In genomic region chr19:29528946-29529645, GRCh38 we compare ENCODE assay signal across 10 cellular contexts. TPM values are rescaled to one million over a fixed set of nuclear protein-coding genes. Genes with fewer than 3 reads are reported as not detected.
A peak's percentile ranks its signal among the peaks of the same experiment; 100 is the strongest.
DNase-seq lines count a peak whose midpoint lies in the region; ATAC-seq and TF ChIP-seq lines count a peak whose summit lies in the region.
"Had no signal": no experiment of that assay in that cellular context is flagged by ENCODE, and none has a peak within 500 bp of the region (broad histone marks: within the 10 kb centered on the region; RNA-seq: fewer than 3 reads in every experiment).

No MANE protein-coding gene starts in this region.

- H3K36me3 ChIP-seq in SK-N-SH (replicated peaks in 1 of 2; ENCODE audit: control insufficient read depth in 1 of 2, insufficient read depth in 2 of 2, low read length in 1 of 2) (no peaks in the 10 kb centered on the region), iPS DF 6.9 (ENCODE audit: control insufficient read depth, insufficient read depth, low read length) (no peaks in the 10 kb centered on the region)

- H3K4me3 ChIP-seq in SK-N-SH (ENCODE audit: low read depth in 2 of 2, low read length in 1 of 2), result peak overlapping the region in 1 of 2 experiments; percentile 60; a peak in 1 of 4 replicates
- H3K4me3 ChIP-seq in iPS DF 6.9 (ENCODE audit: low read length), result peak overlapping the region; percentile 32; the same call in 1 of the 2 replicates

- H3K9me2 ChIP-seq in SK-N-SH, result no peaks in the 10 kb centered on the region

- no peaks in the 10 kb centered on the region for H3K9me3 Mint-ChIP-seq in activated naive CD4-positive, alpha-beta T cell treated with anti-CD3 and anti-CD28 coated beads, Interleukin-2, amount 10 ng/mL, durations not matched to agents 7 days and 5 days
- no peaks in the 10 kb centered on the region for H3K9me3 Mint-ChIP-seq in activated naive CD4-positive, alpha-beta T cell treated with anti-CD3 and anti-CD28 coated beads for 36 hours
- H3K9me3 Mint-ChIP-seq in stimulated activated effector memory CD8-positive, alpha-beta T cell treated with anti-CD3 and anti-CD28 coated beads, Interleukin-12 subunit alpha, Interleukin-12 subunit beta, amount 100 ng/mL, for 72 hours, result no peaks in the 10 kb centered on the region

- 16% methylated on average over 37 of the region's 39 CpGs for WGBS in SK-N-SH (ENCODE audit: low lambda C conversion rate)
- no CpG with 5 or more reads among the region's 39 CpGs for WGBS in iPS DF 6.9 (ENCODE audit: insufficient coverage, insufficient read length)

- no peak overlapping the region for H2AFZ ChIP-seq in SK-N-SH (ENCODE audit: low read depth)

- H3K4me1 Mint-ChIP-seq in activated naive CD4-positive, alpha-beta T cell treated with anti-CD3 and anti-CD28 coated beads, Interleukin-2, amount 10 ng/mL, durations not matched to agents 7 days and 5 days, result peaks cover 26% of the 10 kb centered on the region
- H3K4me1 Mint-ChIP-seq in activated naive CD4-positive, alpha-beta T cell treated with anti-CD3 and anti-CD28 coated beads for 36 hours (ENCODE audit: low read depth), result peaks cover 29% of the 10 kb centered on the region
- peaks cover 37% of the 10 kb centered on the region for H3K4me1 Mint-ChIP-seq in stimulated activated effector memory CD8-positive, alpha-beta T cell treated with anti-CD3 and anti-CD28 coated beads, Interleukin-12 subunit alpha, Interleukin-12 subunit beta, amount 100 ng/mL, for 72 hours

- H3K27ac ChIP-seq in SK-N-SH (ENCODE audit: low read depth in 2 of 2, low read length in 1 of 2) (no peak overlapping the region), iPS DF 6.9 (ENCODE audit: low read length) (no peak overlapping the region)
- H3K27ac ChIP-seq: C4-2B had no signal

- no peak overlapping the region for H3K27ac Mint-ChIP-seq in activated naive CD4-positive, alpha-beta T cell treated with anti-CD3 and anti-CD28 coated beads, Interleukin-2, amount 10 ng/mL, durations not matched to agents 7 days and 5 days
- no peak overlapping the region for H3K27ac Mint-ChIP-seq in activated naive CD4-positive, alpha-beta T cell treated with anti-CD3 and anti-CD28 coated beads for 36 hours
- H3K27ac Mint-ChIP-seq in stimulated activated effector memory CD8-positive, alpha-beta T cell treated with anti-CD3 and anti-CD28 coated beads, Interleukin-12 subunit alpha, Interleukin-12 subunit beta, amount 100 ng/mL, for 72 hours, result no peak overlapping the region

- H3K9me3 ChIP-seq in SK-N-SH, result no peaks in the 10 kb centered on the region
- H3K9me3 ChIP-seq in iPS DF 6.9 (ENCODE audit: control insufficient read depth, insufficient read depth, low read length), result no peaks in the 10 kb centered on the region

- H3K4me3 Mint-ChIP-seq in activated naive CD4-positive, alpha-beta T cell treated with anti-CD3 and anti-CD28 coated beads, Interleukin-2, amount 10 ng/mL, durations not matched to agents 7 days and 5 days, result peak overlapping the region; percentile 23
- H3K4me3 Mint-ChIP-seq in activated naive CD4-positive, alpha-beta T cell treated with anti-CD3 and anti-CD28 coated beads for 36 hours, result no peak overlapping the region
- H3K4me3 Mint-ChIP-seq in stimulated activated effector memory CD8-positive, alpha-beta T cell treated with anti-CD3 and anti-CD28 coated beads, Interleukin-12 subunit alpha, Interleukin-12 subunit beta, amount 100 ng/mL, for 72 hours, result peak overlapping the region; percentile 66

- H3F3A ChIP-seq in SK-N-SH (replicated peaks; ENCODE audit: insufficient read depth), result no peaks in the 10 kb centered on the region

- no peaks in the 10 kb centered on the region for H3K79me2 ChIP-seq in SK-N-SH (ENCODE audit: insufficient read depth)

- no peak for TF ChIP-seq EP300 in SK-N-SH (IDR thresholded peaks at IDR 0.05; ENCODE audit: borderline replicate concordance in 1 of 2, low read depth in 1 of 2, low read length in 1 of 2)

- no peaks in the 10 kb centered on the region for H3K36me3 Mint-ChIP-seq in activated naive CD4-positive, alpha-beta T cell treated with anti-CD3 and anti-CD28 coated beads, Interleukin-2, amount 10 ng/mL, durations not matched to agents 7 days and 5 days
- H3K36me3 Mint-ChIP-seq in activated naive CD4-positive, alpha-beta T cell treated with anti-CD3 and anti-CD28 coated beads for 36 hours (ENCODE audit: low read depth), result peaks cover 2% of the 10 kb centered on the region
- no peaks in the 10 kb centered on the region for H3K36me3 Mint-ChIP-seq in stimulated activated effector memory CD8-positive, alpha-beta T cell treated with anti-CD3 and anti-CD28 coated beads, Interleukin-12 subunit alpha, Interleukin-12 subunit beta, amount 100 ng/mL, for 72 hours

- H4K20me1 ChIP-seq in SK-N-SH (ENCODE audit: insufficient read depth), result 0 out of 2 replicates have a peak, but pooled peaks cover 2% of the 10 kb centered on the region

- peak overlapping the region; percentile 83; the same call in 1 of the 2 replicates for H3K4me2 ChIP-seq in SK-N-SH

- no peak for ATAC-seq in stimulated activated effector memory CD8-positive, alpha-beta T cell treated with anti-CD3 and anti-CD28 coated beads, Interleukin-12 subunit alpha, Interleukin-12 subunit beta, amount 100 ng/mL, for 72 hours
- ATAC-seq in GM19324 (IDR thresholded peaks at IDR 0.05; ENCODE audit: low FRiP score, unreplicated experiment) (no peak), HG03520 (IDR thresholded peaks at IDR 0.05; ENCODE audit: unreplicated experiment) (no peak)

- H3K9ac ChIP-seq in SK-N-SH, result no peak overlapping the region

- POLR2A ChIA-PET in SK-N-SH (lab: Yijun Ruan, JAX), result no interaction called here

- H3K27me3 ChIP-seq in SK-N-SH (ENCODE audit: insufficient read depth) (peaks cover 76% of the 10 kb centered on the region), iPS DF 6.9 (ENCODE audit: control insufficient read depth, insufficient read depth, low read length) (peaks cover 47% of the 10 kb centered on the region)

- H3K27me3 Mint-ChIP-seq in activated naive CD4-positive, alpha-beta T cell treated with anti-CD3 and anti-CD28 coated beads, Interleukin-2, amount 10 ng/mL, durations not matched to agents 7 days and 5 days, result peaks cover 99% of the 10 kb centered on the region
- peaks cover 64% of the 10 kb centered on the region for H3K27me3 Mint-ChIP-seq in activated naive CD4-positive, alpha-beta T cell treated with anti-CD3 and anti-CD28 coated beads for 36 hours (ENCODE audit: low read depth)

- DNase-seq in activated naive CD4-positive, alpha-beta T cell treated with anti-CD3 and anti-CD28 coated beads, Interleukin-2, amount 10 ng/mL, durations not matched to agents 7 days and 5 days, result no peak
- DNase-seq in activated naive CD4-positive, alpha-beta T cell treated with anti-CD3 and anti-CD28 coated beads for 36 hours, result no peak
- DNase-seq in SK-N-SH (no peak), iPS DF 6.9 (ENCODE audit: low read depth, low spot score) (no peak), AG20443 (ENCODE audit: low spot score) (no peak)
- DNase-seq in stimulated activated effector memory CD8-positive, alpha-beta T cell treated with anti-CD3 and anti-CD28 coated beads, Interleukin-12 subunit alpha, Interleukin-12 subunit beta, amount 100 ng/mL, for 72 hours (ENCODE audit: low spot score in 2 of 2), result no peak
- DNase-seq: central memory CD4-positive, alpha-beta T cell had no signal

- intact Hi-C loops in activated naive CD4-positive, alpha-beta T cell treated with anti-CD3 and anti-CD28 coated beads for 36 hours (cut with micrococcal nuclease), result loop anchor here (1.0 to 10.0 kb wide), 10 partner anchors 47 to 1823 kb away; partner anchors contain the start of gene UQCRFS1

- TF ChIP-seq CTCF in SK-N-SH (IDR thresholded peaks at IDR 0.05), result no peak

- TF ChIP-seq RAD21 in SK-N-SH (IDR thresholded peaks at IDR 0.05; ENCODE audit: low read length), result no peak

- no peaks in the 10 kb centered on the region; a peak in 1 of 4 replicates for H3K4me1 ChIP-seq in SK-N-SH (ENCODE audit: control insufficient read depth in 1 of 2, insufficient read depth in 2 of 2, low read depth in 1 of 2, low read length in 1 of 2)
- H3K4me1 ChIP-seq in iPS DF 6.9 (ENCODE audit: control insufficient read depth, insufficient read depth, low read length), result peaks cover 7% of the 10 kb centered on the region

- CTCF ChIA-PET in activated naive CD4-positive, alpha-beta T cell treated with anti-CD3 and anti-CD28 coated beads, Interleukin-2, amount 10 ng/mL, durations not matched to agents 7 days and 5 days (lab: Charles Lee), result interaction anchor here (1.0 to 1.2 kb wide), 2 partner anchors 59 to 68 kb away, joined by 3 to 4 read pairs; no protein-coding TSS in a partner anchor
- CTCF ChIA-PET in activated naive CD4-positive, alpha-beta T cell treated with anti-CD3 and anti-CD28 coated beads for 36 hours (lab: Charles Lee), result interaction anchor here (0.6 to 2.6 kb wide), 6 partner anchors 8 to 375 kb away, joined by 3 to 10 read pairs (median 3); no protein-coding TSS in a partner anchor
- CTCF ChIA-PET in SK-N-SH (lab: Yijun Ruan, JAX), result interaction anchor here (0.7 to 3.7 kb wide), 26 partner anchors 9 to 647 kb away, joined by 3 to 47 read pairs (median 4); no protein-coding TSS in a partner anchor

TF ChIP-seq in SK-N-SH, 30 proteins besides CTCF, POLR2A, EP300 and RAD21:
- no peak for TF ChIP-seq CHD2 (IDR thresholded peaks at IDR 0.05; ENCODE audit: low read length, partially characterized antibody)
- no peak for TF ChIP-seq FOSL2 (IDR thresholded peaks at IDR 0.05; ENCODE audit: borderline replicate concordance, low read depth)

RNA-seq across cellular contexts. Expression of gene VSTM2B, which starts 3.3 kb away (rescaled TPM):
- total RNA-seq in activated naive CD4-positive, alpha-beta T cell treated with anti-CD3 and anti-CD28 coated beads for 36 hours, result not detected
- not detected in 2 replicates for polyA plus RNA-seq in SK-N-SH (2012; rRNA removed)
- polyA plus RNA-seq in SK-N-SH (2012; cell fraction: cytosol; rRNA removed), result not detected in 2 replicates
- polyA plus RNA-seq in SK-N-SH (2012; cell fraction: nucleus; rRNA removed), result not detected in 2 replicates
